ENCODE assay signal across 15 cellular contexts in the genomic region with DNA sequence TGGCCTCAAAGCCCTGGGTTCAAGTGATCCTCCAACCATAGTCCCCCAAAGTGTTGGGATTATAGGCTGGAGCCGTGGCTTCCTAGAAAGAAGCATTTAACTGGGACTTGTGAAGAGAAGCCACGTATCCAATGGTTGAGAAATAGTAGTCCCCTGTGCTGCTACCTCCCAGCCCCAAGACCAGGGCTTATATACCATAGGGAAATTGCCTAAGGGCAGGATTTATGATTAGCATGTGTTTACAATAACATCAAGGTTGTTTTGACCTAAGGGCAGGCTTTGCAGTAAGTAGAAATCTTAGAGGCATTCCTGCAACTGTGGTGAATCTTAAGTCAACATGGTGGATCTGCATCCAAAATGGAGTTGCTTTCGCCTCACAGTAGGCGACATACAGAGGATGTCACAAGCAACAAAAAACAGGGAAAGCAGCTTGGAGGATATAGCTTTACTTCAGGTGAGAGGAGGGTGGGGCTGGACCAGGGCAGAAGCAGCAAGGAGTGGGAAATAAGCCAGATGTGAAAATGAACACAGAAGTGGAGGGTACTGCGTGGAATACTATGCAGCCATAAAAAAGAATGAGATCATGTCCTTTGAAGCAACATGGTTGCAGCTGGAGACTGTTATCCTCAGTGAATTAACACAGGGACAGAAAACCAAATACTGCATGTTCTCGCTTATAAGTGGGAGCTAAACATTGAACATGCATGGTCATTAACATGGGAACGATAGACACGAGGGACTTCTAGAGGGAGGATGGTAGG. TPM values are rescaled to one million over a fixed set of nuclear protein-coding genes. Genes with fewer than 3 reads are reported as not detected.
A peak's percentile ranks its signal among the peaks of the same experiment; 100 is the strongest.
DNase-seq lines count a peak whose midpoint lies in the region; ATAC-seq and TF ChIP-seq lines count a peak whose summit lies in the region.
"Had no signal": no experiment of that assay in that cellular context is flagged by ENCODE, and none has a peak within 500 bp of the region (broad histone marks: within the 10 kb centered on the region; RNA-seq: fewer than 3 reads in every experiment).

No MANE protein-coding gene starts in this region.

- H3K9me3 ChIP-seq in SJSA1 (replicated peaks) (no peaks in the 10 kb centered on the region), fibroblast of lung (ENCODE audit: control insufficient read depth, insufficient read depth, low read depth, low read length) (no peaks in the 10 kb centered on the region), spleen (no peaks in the 10 kb centered on the region)
- H3K9me3 ChIP-seq: adrenal gland, gastroesophageal sphincter, SJCRH30 had no signal

- H3K27ac ChIP-seq in SJSA1 (peak overlapping the region; percentile 42; the same call in 1 of the 2 replicates), fibroblast of lung (ENCODE audit: insufficient read depth, low read length) (peak overlapping the region; percentile 52), spleen (peak overlapping the region in 7 of 8 donors; percentile 48 to 85 (median 78))
- H3K27ac ChIP-seq: SJCRH30 had no signal

- peaks cover 9% of the 10 kb centered on the region for H3K36me3 Mint-ChIP-seq in activated CD4-positive, alpha-beta T cell treated with anti-CD3 and anti-CD28 coated beads for 36 hours (ENCODE audit: low read depth)

- intact Hi-C loops in activated CD4-positive, alpha-beta T cell treated with anti-CD3 and anti-CD28 coated beads for 36 hours (cut with DNase I, micrococcal nuclease) = no loop called here
- intact Hi-C loops in spleen (cut with DNase I; ENCODE audit: low total_unique reads) = no loop called here

- TF ChIP-seq POLR2A in spleen (IDR thresholded peaks at IDR 0.05) = no peak

- H3K4me1 ChIP-seq in SJSA1 (replicated peaks) (peaks cover 17% of the 10 kb centered on the region), fibroblast of lung (ENCODE audit: control insufficient read depth, extremely low read depth, insufficient read depth, low read length) (peaks cover 6% of the 10 kb centered on the region), spleen (peaks cover 0 to 58% (median 4%) of the 10 kb centered on the region in 6 donors)

- TF ChIP-seq CTCF in fibroblast of lung (conservative IDR thresholded peaks at IDR 0.05 in 1 of 2, IDR thresholded peaks at IDR 0.05 in 1 of 2; ENCODE audit: low read depth in 1 of 2, low read length in 2 of 2) = no peak
- TF ChIP-seq CTCF in spleen (IDR thresholded peaks at IDR 0.05 in 8 of 11, conservative IDR thresholded peaks at IDR 0.05 in 3 of 11) = no peak

- no peaks in the 10 kb centered on the region for H4K20me1 ChIP-seq in fibroblast of lung (ENCODE audit: control insufficient read depth, extremely low read depth, insufficient read depth, low read length)

- H3K27me3 ChIP-seq in SJSA1 (replicated peaks) = no peaks in the 10 kb centered on the region
- no peaks in the 10 kb centered on the region for H3K27me3 ChIP-seq in fibroblast of lung (ENCODE audit: control insufficient read depth, insufficient read depth, low read length)
- H3K27me3 ChIP-seq in spleen (replicated peaks in 1 of 7) = no peaks in the 10 kb centered on the region
- H3K27me3 ChIP-seq: adrenal gland, gastroesophageal sphincter, SJCRH30 had no signal

- peaks cover 77% of the 10 kb centered on the region for H3K4me1 Mint-ChIP-seq in activated CD4-positive, alpha-beta T cell treated with anti-CD3 and anti-CD28 coated beads for 36 hours
- H3K4me1 Mint-ChIP-seq: neural crest cell had no signal

- H3K4me2 ChIP-seq in fibroblast of lung (ENCODE audit: extremely low read depth, insufficient read depth, low read length) = no peak overlapping the region

- CTCF ChIA-PET in activated CD4-positive, alpha-beta T cell treated with anti-CD3 and anti-CD28 coated beads for 36 hours (lab: Charles Lee) = no interaction called here

- peaks cover 3% of the 10 kb centered on the region for H3K27me3 Mint-ChIP-seq in activated CD4-positive, alpha-beta T cell treated with anti-CD3 and anti-CD28 coated beads for 36 hours

- H3K36me3 ChIP-seq in SJSA1 = no peaks in the 10 kb centered on the region
- H3K36me3 ChIP-seq in fibroblast of lung (ENCODE audit: control insufficient read depth, insufficient read depth, low read length) = no peaks in the 10 kb centered on the region
- no peaks in the 10 kb centered on the region for H3K36me3 ChIP-seq in spleen
- H3K36me3 ChIP-seq: adrenal gland, gastroesophageal sphincter, SJCRH30 had no signal

- POLR2A ChIA-PET in activated CD4-positive, alpha-beta T cell treated with anti-CD3 and anti-CD28 coated beads for 36 hours (lab: Charles Lee) = interaction anchor here (0.8 to 3.1 kb wide), 2 partner anchors 23 to 31 kb away, joined by 3 to 13 read pairs; no protein-coding TSS in a partner anchor

- no peak for DNase-seq in activated CD4-positive, alpha-beta T cell treated with anti-CD3 and anti-CD28 coated beads for 36 hours
- DNase-seq in activated CD4-positive, alpha-beta T cell treated with anti-CD3 and anti-CD28 coated beads for 48 hours = no peak
- DNase-seq in SJSA1 (ENCODE audit: low read depth in 1 of 2, low spot score in 2 of 2) = no peak
- no peak for DNase-seq in fibroblast of lung (ENCODE audit: low read depth in 2 of 2)
- no peak for DNase-seq in spleen
- no peak for DNase-seq in NAMALWA (ENCODE audit: low spot score)
- DNase-seq: COR-L47, left colon, MM.1S had no signal

- H3K4me3 Mint-ChIP-seq in activated CD4-positive, alpha-beta T cell treated with anti-CD3 and anti-CD28 coated beads for 36 hours = no peak overlapping the region
- H3K4me3 Mint-ChIP-seq: neural crest cell had no signal

- peaks cover 6% of the 10 kb centered on the region for H3K9me3 Mint-ChIP-seq in activated CD4-positive, alpha-beta T cell treated with anti-CD3 and anti-CD28 coated beads for 36 hours (ENCODE audit: low read depth)

- no peak overlapping the region for H3K4me3 ChIP-seq in SJSA1
- no peak overlapping the region for H3K4me3 ChIP-seq in fibroblast of lung (replicated peaks in 1 of 4; ENCODE audit: control extremely low read depth in 1 of 4, insufficient read depth in 1 of 4, low read depth in 3 of 4, low read length in 4 of 4)
- H3K4me3 ChIP-seq in spleen = peak overlapping the region in 1 of 8 donors; percentile 42
- H3K4me3 ChIP-seq: adrenal gland, gastroesophageal sphincter, SJCRH30 had no signal

- WGBS in spleen, 5 donors = 87 to 94% (median 91%) methylated on average over 8 of the region's 8 CpGs

- H3K27ac Mint-ChIP-seq in activated CD4-positive, alpha-beta T cell treated with anti-CD3 and anti-CD28 coated beads for 36 hours = peak overlapping the region; percentile 49

- no peak for ATAC-seq in activated CD4-positive, alpha-beta T cell treated with anti-CD3 and anti-CD28 coated beads for 36 hours
- ATAC-seq in GM18498 (IDR thresholded peaks at IDR 0.05; ENCODE audit: unreplicated experiment) (no peak), HG03457 (IDR thresholded peaks at IDR 0.05; ENCODE audit: unreplicated experiment) (no peak)
- ATAC-seq: left colon had no signal

- no peak overlapping the region for H2AFZ ChIP-seq in fibroblast of lung (ENCODE audit: low read length)

- H3K79me2 ChIP-seq in fibroblast of lung (ENCODE audit: control insufficient read depth, insufficient read depth, low read length) = no peaks in the 10 kb centered on the region

- no peak overlapping the region for H3K9ac ChIP-seq in fibroblast of lung (ENCODE audit: insufficient read depth, low read length)

RNA-seq across cellular contexts. Expression of a gene that starts 18.7 kb away (rescaled TPM):
- total RNA-seq in activated CD4-positive, alpha-beta T cell treated with anti-CD3 and anti-CD28 coated beads for 36 hours = 100 to 1,000 TPM; 110 to 127 TPM
- 62.6 and 92.1 TPM in 2 replicates for total RNA-seq in SJSA1 (2014; rRNA removed; shearing (Covaris generic))
- total RNA-seq in fibroblast of lung = 124 and 142 TPM in 2 replicates
- polyA plus RNA-seq in fibroblast of lung = 48.8 and 62.3 TPM in 2 replicates
- 99.0 and 130 TPM in 2 replicates for polyA plus RNA-seq in fibroblast of lung (2012)
- polyA minus RNA-seq in fibroblast of lung (ENCODE audit: low replicate concordance) = 141 and 163 TPM in 2 replicates
- 10 to 100 TPM; 18.4 to 41.4 (median 31.7) TPM for total RNA-seq in spleen
- polyA plus RNA-seq in spleen = 10 to 100 TPM; 37.9 to 79.0 (median 41.4) TPM

RNA-seq across cellular contexts. Expression of a gene that starts 26.5 kb away (rescaled TPM):
- total RNA-seq in activated CD4-positive, alpha-beta T cell treated with anti-CD3 and anti-CD28 coated beads for 36 hours = 100 to 1,000 TPM; 185 to 229 TPM
- 5.1 and 8.1 TPM in 2 replicates for total RNA-seq in SJSA1 (2014; rRNA removed; shearing (Covaris generic))
- 21.1 and 23.6 TPM in 2 replicates for total RNA-seq in fibroblast of lung
- 17.1 and 25.5 TPM in 2 replicates for polyA plus RNA-seq in fibroblast of lung
- polyA plus RNA-seq in fibroblast of lung (2012) = 16.8 and 23.5 TPM in 2 replicates
- 57.5 and 131 TPM in 2 replicates for polyA minus RNA-seq in fibroblast of lung (ENCODE audit: low replicate concordance)
- 100 to 1,000 TPM in 6 of 7 donors, 10 to 100 TPM in 1; 78.0 to 319 (median 215) TPM for total RNA-seq in spleen
- 10 to 100 TPM; 39.3 to 55.5 (median 48.9) TPM for polyA plus RNA-seq in spleen
